In genomic region chr12:46265102-46265501, GRCh38 we compare ENCODE assay signal across 14 cellular contexts. TPM values are rescaled to one million over a fixed set of nuclear protein-coding genes. Genes with fewer than 3 reads are reported as not detected.
DNase-seq lines count a peak whose midpoint lies in the region; FAIRE-seq and TF ChIP-seq lines count a peak whose summit lies in the region.
"Had no signal": no experiment of that assay in that cellular context is flagged by ENCODE, and none has a peak within 500 bp of the region (broad histone marks: within the 10 kb centered on the region; RNA-seq: fewer than 3 reads in every experiment).

No MANE protein-coding gene starts in this region.

- peaks cover 22% of the 10 kb centered on the region for H3K4me1 Mint-ChIP-seq in activated T-helper 1 cell treated with anti-CD3 and anti-CD28 coated beads, Interleukin-12 subunit alpha, Interleukin-12 subunit beta, Interleukin-2, Interleukin-4 antibody, amounts not matched to agents 30 ng/mL and 10 ng/mL and 1 ng/mL, durations not matched to agents 14 hours and 24 hours and 36 hours (ENCODE audit: low read depth)

- H3K79me2 ChIP-seq in KMS-11 (ENCODE audit: insufficient read depth, low read depth) (peaks cover 84% of the 10 kb centered on the region), H1 (ENCODE audit: control insufficient read depth in 1 of 2, insufficient read depth in 2 of 2, low read length in 2 of 2) (peaks cover 76 to 98% of the 10 kb centered on the region in 2 experiments)

- peaks cover 9% of the 10 kb centered on the region for H3K23me2 ChIP-seq in H1 (ENCODE audit: low read depth, low read length)

- H4K20me1 ChIP-seq in KMS-11 (ENCODE audit: insufficient read depth) (peaks cover 55% of the 10 kb centered on the region), H1 (replicated peaks in 1 of 2; ENCODE audit: control insufficient read depth in 1 of 2, insufficient read depth in 2 of 2, low read length in 2 of 2) (peaks cover 25 to 40% of the 10 kb centered on the region in 2 experiments)

- no peak overlapping the region for H2AK5ac ChIP-seq in H1 (ENCODE audit: low read depth, low read length)

- no peak for TF ChIP-seq POLR2A in H1 (IDR thresholded peaks at IDR 0.05; ENCODE audit: control extremely low read depth in 1 of 2, low read depth in 2 of 2, low read length in 2 of 2)
- TF ChIP-seq POLR2A in sigmoid colon (IDR thresholded peaks at IDR 0.05), result no peak

- H3K14ac ChIP-seq in H1 (ENCODE audit: insufficient read length), result no peak overlapping the region

- H3K9me3 Mint-ChIP-seq in activated T-helper 1 cell treated with anti-CD3 and anti-CD28 coated beads, Interleukin-12 subunit alpha, Interleukin-12 subunit beta, Interleukin-2, Interleukin-4 antibody, amounts not matched to agents 30 ng/mL and 10 ng/mL and 1 ng/mL, durations not matched to agents 14 hours and 24 hours and 36 hours, result no peaks in the 10 kb centered on the region
- H3K9me3 Mint-ChIP-seq: WTC11 had no signal

- CTCF ChIA-PET in H1 (lab: Charles Lee; ENCODE audit: partially characterized antibody), result no interaction called here

- no peak for DNase-seq in H1 (ENCODE audit: low read depth in 1 of 2, low spot score in 2 of 2)
- no peak for DNase-seq in sigmoid colon
- no peak for DNase-seq in Ammon's horn (ENCODE audit: low spot score)
- no peak for DNase-seq in HCEC 1CT
- no peak for DNase-seq in activated T-helper 1 cell treated with anti-CD3 and anti-CD28 coated beads, Interleukin-12 subunit alpha, Interleukin-12 subunit beta, Interleukin-2, Interleukin-4 antibody, amounts not matched to agents 30 ng/mL and 10 ng/mL and 1 ng/mL, durations not matched to agents 14 hours and 24 hours and 36 hours (ENCODE audit: low spot score)
- DNase-seq: activated naive CD4-positive, alpha-beta T cell treated with Interleukin-2 at 50 U/mL for 16 hours; COR-L47; head of caudate nucleus; NCI-H1105; NCI-H2227 treated with DMSO at 0.1 percent for 48 hours; stimulated activated naive CD4-positive, alpha-beta T cell had no signal

- H3K9ac ChIP-seq in ES-I3 (ENCODE audit: low read depth, low read length) (peak overlapping the region; percentile 99; the same call in 1 of the 2 replicates), KMS-11 (no peak overlapping the region), H1 (replicated peaks in 1 of 4; ENCODE audit: extremely low read depth in 1 of 4, low read depth in 3 of 4, low read length in 3 of 4) (no peak overlapping the region)

- no peak overlapping the region for H2BK12ac ChIP-seq in H1 (ENCODE audit: low read depth, low read length)

- TF ChIP-seq RAD21 in H1 (IDR thresholded peaks at IDR 0.05 in 1 of 2, conservative IDR thresholded peaks at IDR 0.05 in 1 of 2; ENCODE audit: low read depth in 2 of 2, low read length in 2 of 2), result no peak

- no peak overlapping the region for H2BK15ac ChIP-seq in H1 (ENCODE audit: low read length)

- no peak overlapping the region for H3K4ac ChIP-seq in H1 (replicated peaks; ENCODE audit: insufficient read length, low read depth, low read length)

- no peak overlapping the region for H2BK20ac ChIP-seq in H1 (ENCODE audit: low read length)

- H3K27me3 Mint-ChIP-seq in activated T-helper 1 cell treated with anti-CD3 and anti-CD28 coated beads, Interleukin-12 subunit alpha, Interleukin-12 subunit beta, Interleukin-2, Interleukin-4 antibody, amounts not matched to agents 30 ng/mL and 10 ng/mL and 1 ng/mL, durations not matched to agents 14 hours and 24 hours and 36 hours (ENCODE audit: insufficient read depth), result no peaks in the 10 kb centered on the region

- no peak overlapping the region for H4K8ac ChIP-seq in H1 (ENCODE audit: extremely low read depth, insufficient read depth, low read length)

- H3K4me2 ChIP-seq in KMS-11, result peak overlapping the region; percentile 79
- peak overlapping the region; percentile 72 to 91 for H3K4me2 ChIP-seq in H1 (ENCODE audit: insufficient read depth in 1 of 2, low read depth in 2 of 2, low read length in 2 of 2)

- no peak overlapping the region for H3K27ac Mint-ChIP-seq in activated T-helper 1 cell treated with anti-CD3 and anti-CD28 coated beads, Interleukin-12 subunit alpha, Interleukin-12 subunit beta, Interleukin-2, Interleukin-4 antibody, amounts not matched to agents 30 ng/mL and 10 ng/mL and 1 ng/mL, durations not matched to agents 14 hours and 24 hours and 36 hours
- H3K27ac Mint-ChIP-seq: WTC11 had no signal

- H3K79me1 ChIP-seq in H1 (ENCODE audit: low read depth, low read length), result no peaks in the 10 kb centered on the region; the same call in 1 of the 2 replicates

- no peak overlapping the region for H3K56ac ChIP-seq in H1 (replicated peaks; ENCODE audit: insufficient read length, low read depth, low read length)

- no peaks in the 10 kb centered on the region for H3K9me3 ChIP-seq in ES-I3 (ENCODE audit: control insufficient read depth, insufficient read depth, low read length)
- no peaks in the 10 kb centered on the region for H3K9me3 ChIP-seq in H1 (ENCODE audit: insufficient read depth in 2 of 2, low read depth in 1 of 2, low read length in 1 of 2)
- no peaks in the 10 kb centered on the region for H3K9me3 ChIP-seq in sigmoid colon

- no peak overlapping the region for H2BK5ac ChIP-seq in H1 (ENCODE audit: low read depth, low read length)

- H3K18ac ChIP-seq in H1 (ENCODE audit: extremely low read depth, low read length), result no peak overlapping the region

- H2AFZ ChIP-seq in KMS-11 (ENCODE audit: low read depth), result no peak overlapping the region
- H2AFZ ChIP-seq in H1 (ENCODE audit: low read length), result no peak overlapping the region

- H3K23ac ChIP-seq in H1 (ENCODE audit: insufficient read length), result no peak overlapping the region

- TF ChIP-seq EP300 in H1 (IDR thresholded peaks at IDR 0.05; ENCODE audit: borderline replicate concordance in 1 of 2, low read depth in 2 of 2, low read length in 2 of 2), result no peak
- TF ChIP-seq EP300 in sigmoid colon (IDR thresholded peaks at IDR 0.05), result no peak

- H3K4me3 ChIP-seq in KMS-11 (IDR thresholded peaks at IDR 0.05; ENCODE audit: insufficient read depth, low read depth, low read length) (no peak overlapping the region), H1 (ENCODE audit: extremely low read depth in 1 of 4, insufficient read depth in 2 of 4, low read depth in 3 of 4, low read length in 4 of 4) (peak overlapping the region in 2 of 4 experiments; percentile 7 to 94; a peak in 3 of 8 replicates), sigmoid colon (peak overlapping the region in 2 of 4 donors; percentile 70 to 80)

- no peak overlapping the region for H3K27ac ChIP-seq in KMS-11
- H3K27ac ChIP-seq in H1 (ENCODE audit: low read depth, low read length), result no peak overlapping the region
- H3K27ac ChIP-seq in sigmoid colon, result peak overlapping the region; percentile 89 to 93 (median 92)

- POLR2A ChIA-PET in H1 (lab: Charles Lee; ENCODE audit: partially characterized antibody), result interaction anchor here (0.7 to 10.3 kb wide), 8 partner anchors 7 to 108 kb away, joined by 3 to 198 read pairs (median 3); no protein-coding TSS in a partner anchor

- H3K4me1 ChIP-seq in ES-I3 (ENCODE audit: insufficient read depth, low read length) (peaks cover 54% of the 10 kb centered on the region), KMS-11 (ENCODE audit: low read depth, poor library complexity, severe bottlenecking) (peaks cover 66% of the 10 kb centered on the region), H1 (replicated peaks in 1 of 4; ENCODE audit: control insufficient read depth in 3 of 4, insufficient read depth in 4 of 4, low read length in 3 of 4) (peaks cover 12 to 32% (median 25%) of the 10 kb centered on the region in 4 experiments; a peak in 6 of 7 replicates), sigmoid colon (peaks cover 0 to 73% (median 63%) of the 10 kb centered on the region in 4 donors)

- no peak for FAIRE-seq in H1 (lab: Jason Lieb, UNC)

- H3K36me3 ChIP-seq in ES-I3 (ENCODE audit: insufficient read depth, low read length), result no peaks in the 10 kb centered on the region; the same call in 1 of the 2 replicates
- H3K36me3 ChIP-seq in KMS-11 (ENCODE audit: insufficient read depth), result no peaks in the 10 kb centered on the region
- H3K36me3 ChIP-seq in H1 (ENCODE audit: control insufficient read depth in 2 of 4, insufficient read depth in 4 of 4, low read length in 3 of 4), result no peaks in the 10 kb centered on the region; a peak in 1 of 8 replicates
- H3K36me3 ChIP-seq in sigmoid colon, result no peaks in the 10 kb centered on the region

- H3K4me3 Mint-ChIP-seq in activated T-helper 1 cell treated with anti-CD3 and anti-CD28 coated beads, Interleukin-12 subunit alpha, Interleukin-12 subunit beta, Interleukin-2, Interleukin-4 antibody, amounts not matched to agents 30 ng/mL and 10 ng/mL and 1 ng/mL, durations not matched to agents 14 hours and 24 hours and 36 hours, result no peak overlapping the region
- H3K4me3 Mint-ChIP-seq: WTC11 had no signal

- peaks cover 13% of the 10 kb centered on the region for H3K36me3 Mint-ChIP-seq in activated T-helper 1 cell treated with anti-CD3 and anti-CD28 coated beads, Interleukin-12 subunit alpha, Interleukin-12 subunit beta, Interleukin-2, Interleukin-4 antibody, amounts not matched to agents 30 ng/mL and 10 ng/mL and 1 ng/mL, durations not matched to agents 14 hours and 24 hours and 36 hours (ENCODE audit: low read depth)

- H4K91ac ChIP-seq in H1 (replicated peaks; ENCODE audit: insufficient read length, low read length), result no peak overlapping the region

- H4K5ac ChIP-seq in H1 (ENCODE audit: insufficient read length, low read depth, low read length), result no peak overlapping the region

- intact Hi-C loops in sigmoid colon (cut with DNase I), result loop anchor here (5.0 to 10.0 kb wide), 4 partner anchors 107 to 400 kb away; partner anchors contain the start of genes SCAF11 and SLC38A2
- intact Hi-C loops in activated T-helper 1 cell treated with anti-CD3 and anti-CD28 coated beads, Interleukin-12 subunit alpha, Interleukin-12 subunit beta, Interleukin-2, Interleukin-4 antibody, amounts not matched to agents 30 ng/mL and 10 ng/mL and 1 ng/mL, durations not matched to agents 14 hours and 24 hours and 36 hours (cut with micrococcal nuclease), result loop anchor here (5.0 to 10.0 kb wide), 3 partner anchors 260 to 952 kb away; no protein-coding TSS in a partner anchor

- TF ChIP-seq CTCF in KMS-11 (conservative IDR thresholded peaks at IDR 0.05; ENCODE audit: low read depth, low read length) (no peak), H1 (IDR thresholded peaks at IDR 0.05; ENCODE audit: control extremely low read depth in 1 of 3, insufficient read depth in 1 of 3, low read depth in 1 of 3, low read length in 3 of 3) (no peak), sigmoid colon (IDR thresholded peaks at IDR 0.05) (no peak)

- H3K27me3 ChIP-seq in KMS-11 (ENCODE audit: insufficient read depth, low read depth) (no peaks in the 10 kb centered on the region), H1 (replicated peaks in 1 of 4; ENCODE audit: control insufficient read depth in 3 of 4, extremely low read depth in 1 of 4, insufficient read depth in 3 of 4, low read length in 3 of 4) (no peaks in the 10 kb centered on the region), sigmoid colon (no peaks in the 10 kb centered on the region)

- H2BK120ac ChIP-seq in H1 (replicated peaks; ENCODE audit: low read depth, low read length), result no peak overlapping the region

RNA-seq across cellular contexts. Expression of gene SLC38A1, which starts 3.7 kb away (rescaled TPM):
- 242 and 253 TPM in 2 replicates for total RNA-seq in H1 (2021; fragmentation: NEBNext Ultra II Directional; extraction: Animal tissue kit (Norgen Biotek cat#: 25700))
- polyA plus RNA-seq in H1 (2011; rRNA removed) (65.6 and 83.4 TPM in 2 replicates), sigmoid colon (10 to 100 TPM in 2 of 3 donors, 1 to 10 TPM in 1; 8.4 to 54.9 (median 11.1) TPM)
- polyA plus RNA-seq in H1 (2011; cell fraction: cytosol; rRNA removed), result 78.0 TPM
- polyA plus RNA-seq in H1 (2011; cell fraction: nucleus; rRNA removed), result 109 TPM
- 72.0 to 136 TPM (median 103 TPM) in 4 replicates for polyA plus RNA-seq in H1 (2012, experiment 1 of 2)
- polyA plus RNA-seq in H1 (2012, experiment 2 of 2), result 7.5 TPM
- polyA plus RNA-seq in H1 (2013, experiment 1 of 2), result 195 TPM
- polyA plus RNA-seq in H1 (2013, experiment 2 of 2), result 193 TPM
- polyA minus RNA-seq in H1 (2011; rRNA and poly(A)+ RNA removed), result 311 and 415 TPM in 2 replicates
- 153 TPM for polyA minus RNA-seq in H1 (2011; cell fraction: cytosol; rRNA and poly(A)+ RNA removed)
- polyA minus RNA-seq in H1 (2011; cell fraction: nucleus; rRNA and poly(A)+ RNA removed), result 416 TPM
- 100 to 1,000 TPM; 149 to 209 (median 177) TPM for total RNA-seq in sigmoid colon
- 172 and 182 TPM in 2 replicates for total RNA-seq in activated T-helper 1 cell treated with anti-CD3 and anti-CD28 coated beads, Interleukin-12 subunit alpha, Interleukin-12 subunit beta, Interleukin-2, Interleukin-4 antibody, amounts not matched to agents 30 ng/mL and 10 ng/mL and 1 ng/mL, durations not matched to agents 14 hours and 24 hours and 36 hours

Comparison
In these comparisons a context has a peak if more than half of its experiments do, and no peak if none do; other contexts are left out.
1. H3K27ac ChIP-seq: peak in sigmoid colon (4 of 4); none in KMS-11 (single experiment) and H1 (single experiment).